Comparison of ENCODE assay signal across 11 cellular contexts in genomic region chr2:144583741-144584453, GRCh38.
A peak's percentile ranks its signal among the peaks of the same experiment; 100 is the strongest.
DNase-seq lines count a peak whose midpoint lies in the region; ATAC-seq, FAIRE-seq and TF ChIP-seq lines count a peak whose summit lies in the region.
"Had no signal": no experiment of that assay in that cellular context is flagged by ENCODE, and none has a peak within 500 bp of the region (broad histone marks: within the 10 kb centered on the region; RNA-seq: fewer than 3 reads in every experiment).

No MANE protein-coding gene starts in this region.

- no peak overlapping the region for H3K9ac ChIP-seq in keratinocyte (ENCODE audit: control insufficient read depth, extremely low read depth, insufficient read depth, low read length)

- ATAC-seq in GM19395 (IDR thresholded peaks at IDR 0.05; ENCODE audit: unreplicated experiment) = no peak
- no peak for ATAC-seq in HG03095 (IDR thresholded peaks at IDR 0.05; ENCODE audit: unreplicated experiment)
- ATAC-seq in GM21576 (IDR thresholded peaks at IDR 0.05; ENCODE audit: unreplicated experiment) = no peak

- peak; percentile 83 for FAIRE-seq in keratinocyte (lab: Jason Lieb, UNC)
- FAIRE-seq: HTR-8/SVneo had no signal

- no peak for TF ChIP-seq CTCF in AG09319 (IDR thresholded peaks at IDR 0.05; ENCODE audit: low read depth, low read length)
- TF ChIP-seq CTCF in astrocyte of the spinal cord (IDR thresholded peaks at IDR 0.05; ENCODE audit: low read depth, low read length) = no peak
- no peak for TF ChIP-seq CTCF in keratinocyte (optimal IDR thresholded peaks at IDR 0.05 in 1 of 3, IDR thresholded peaks at IDR 0.05 in 1 of 3, conservative IDR thresholded peaks at IDR 0.05 in 1 of 3; ENCODE audit: extremely low read depth in 1 of 3, insufficient read depth in 2 of 3, low read length in 3 of 3)

- no peak overlapping the region for H3K4me3 ChIP-seq in astrocyte of the spinal cord (ENCODE audit: low read depth, low read length)
- no peak overlapping the region for H3K4me3 ChIP-seq in keratinocyte (ENCODE audit: control insufficient read depth in 2 of 3, extremely low read depth in 1 of 3, insufficient read depth in 2 of 3, low read depth in 1 of 3, low read length in 3 of 3)
- H3K4me3 ChIP-seq: SJSA1 had no signal

- no peaks in the 10 kb centered on the region for H3K79me2 ChIP-seq in keratinocyte (ENCODE audit: control insufficient read depth, insufficient read depth, low read length)

- H3K9me1 ChIP-seq in keratinocyte (ENCODE audit: control insufficient read depth, extremely low read depth, insufficient read depth, low read length) = no peaks in the 10 kb centered on the region

- no peak overlapping the region for H2AFZ ChIP-seq in keratinocyte (ENCODE audit: control insufficient read depth, low read length)

- H3K27ac ChIP-seq in keratinocyte (ENCODE audit: control insufficient read depth, insufficient read depth, low read length) = no peak overlapping the region
- H3K27ac ChIP-seq: SJSA1 had no signal

- dilution Hi-C loops in keratinocyte (cut with MboI; ENCODE audit: extremely low pct_ligation_motif_present, low sequenced_read_pairs) = no loop called here

- in situ Hi-C loops in astrocyte of the spinal cord (cut with HindIII; ENCODE audit: low sequenced_read_pairs) = no loop called here

- H3K4me1 ChIP-seq in keratinocyte (ENCODE audit: control insufficient read depth, extremely low read depth, insufficient read depth, low read length) = peaks cover 4% of the 10 kb centered on the region
- H3K4me1 ChIP-seq: SJSA1 had no signal

- no peaks in the 10 kb centered on the region for H3K27me3 ChIP-seq in keratinocyte (ENCODE audit: control insufficient read depth, extremely low read depth, insufficient read depth, low read length)
- H3K27me3 ChIP-seq: SJSA1 had no signal

- no peaks in the 10 kb centered on the region for H4K20me1 ChIP-seq in keratinocyte (ENCODE audit: control insufficient read depth, extremely low read depth, insufficient read depth, low read length)

- no peak overlapping the region for H3K4me2 ChIP-seq in keratinocyte (ENCODE audit: control insufficient read depth, extremely low read depth, insufficient read depth, low read depth, low read length)

- H3K9me3 ChIP-seq in keratinocyte (ENCODE audit: control insufficient read depth, low read depth, low read length) = no peaks in the 10 kb centered on the region
- H3K9me3 ChIP-seq: SJSA1 had no signal

- no peaks in the 10 kb centered on the region for H3K36me3 ChIP-seq in keratinocyte (ENCODE audit: control insufficient read depth in 2 of 2, extremely low read depth in 1 of 2, insufficient read depth in 2 of 2, low read length in 2 of 2)
- H3K36me3 ChIP-seq: SJSA1 had no signal

- DNase-seq in AG09319 (ENCODE audit: extremely low read depth, low read depth) (peak; percentile 22), HPDE6-E6E7 (ENCODE audit: extremely low spot score) (peak; percentile 35), astrocyte of the spinal cord (ENCODE audit: low read depth, low spot score) (peak; percentile 78), keratinocyte (ENCODE audit: low read depth, low spot score) (peak; percentile 1)
- no peak for DNase-seq in effector CD8-positive, alpha-beta T cell (lab: John Stamatoyannopoulos, UW)
- DNase-seq: activated CD8-positive, alpha-beta memory T cell treated with anti-CD3 and anti-CD28 coated beads for 24 hours had no signal
